Comparison of ENCODE assay signal across 12 cellular contexts in genomic region chr1:168287237-168287664, GRCh38. TPM values are rescaled to one million over a fixed set of nuclear protein-coding genes. Genes with fewer than 3 reads are reported as not detected.
A peak's percentile ranks its signal among the peaks of the same experiment; 100 is the strongest.
DNase-seq lines count a peak whose midpoint lies in the region; ATAC-seq, FAIRE-seq and TF ChIP-seq lines count a peak whose summit lies in the region.
"Had no signal": no experiment of that assay in that cellular context is flagged by ENCODE, and none has a peak within 500 bp of the region (broad histone marks: within the 10 kb centered on the region; RNA-seq: fewer than 3 reads in every experiment).

No MANE protein-coding gene starts in this region.

- TF ChIP-seq CTCF in D721Med (IDR thresholded peaks at IDR 0.05; ENCODE audit: insufficient read depth, missing control alignments) = no peak

- DNase-seq in SKM-1 treated with dmso at 0.1 percent for 144 hours (lab: John Stamatoyannopoulos, UW; ENCODE audit: unreplicated experiment) (peak; percentile 22), SKM-1 (lab: John Stamatoyannopoulos, UW; ENCODE audit: unreplicated experiment) (no peak), NCI-H1436 treated with DMSO at 0.1 percent for 48 hours (lab: John Stamatoyannopoulos, UW) (peak; percentile 60), amniotic stem cell (lab: John Stamatoyannopoulos, UW) (peak; percentile 3), pulmonary artery endothelial cell (ENCODE audit: low read depth, low spot score) (peak; percentile 26), D721Med (ENCODE audit: insufficient read length, low spot score) (no peak)
- DNase-seq: naive B cell; stimulated activated CD4-positive, alpha-beta T cell treated with anti-CD3 and anti-CD28 coated beads, Interleukin-2, amount 100 ng/mL, for 24 hours; transverse colon had no signal

- no peak for FAIRE-seq in D721Med (lab: Jason Lieb, UNC)
- FAIRE-seq: GM12891 had no signal

- no peak for ATAC-seq in HG03520 (IDR thresholded peaks at IDR 0.05; ENCODE audit: unreplicated experiment)
- no peak for ATAC-seq in HG02798 (IDR thresholded peaks at IDR 0.05; ENCODE audit: poor library complexity, unreplicated experiment)

RNA-seq across cellular contexts. Expression of gene TBX19, which starts 6.6 kb away (rescaled TPM):
- total RNA-seq in pulmonary artery endothelial cell = 0.40 and 0.74 TPM in 2 replicates

Comparison
In these comparisons a context has a peak if more than half of its experiments do, and no peak if none do; other contexts are left out.
1. DNase-seq: peak in SKM-1 treated with dmso at 0.1 percent for 144 hours (single experiment), NCI-H1436 treated with DMSO at 0.1 percent for 48 hours (single experiment), amniotic stem cell (single experiment) and pulmonary artery endothelial cell (single experiment); none in SKM-1 (single experiment) and D721Med (single experiment).